13 cellular contexts compared by ENCODE assay signal in the genomic region with DNA sequence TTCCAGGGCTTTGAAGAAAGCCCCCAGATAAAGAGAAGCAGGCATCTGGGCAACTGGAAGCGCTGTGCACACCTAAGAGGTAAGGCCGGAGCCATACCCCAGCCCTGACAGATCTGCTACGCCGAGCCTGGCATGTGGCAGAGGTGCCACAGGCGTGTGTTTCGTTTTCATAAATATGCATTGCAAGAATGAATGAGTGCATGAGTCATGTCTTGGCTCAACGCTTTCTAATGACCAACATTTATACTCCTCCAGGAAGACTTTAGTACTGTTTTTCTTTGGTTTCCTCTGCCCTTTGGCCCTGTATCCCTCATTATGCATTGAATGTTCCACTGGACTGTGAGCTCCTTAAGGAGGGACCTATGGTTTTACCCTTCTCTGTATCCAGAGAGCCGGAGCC. TPM values are rescaled to one million over a fixed set of nuclear protein-coding genes. Genes with fewer than 3 reads are reported as not detected.
DNase-seq lines count a peak whose midpoint lies in the region; ATAC-seq, FAIRE-seq and TF ChIP-seq lines count a peak whose summit lies in the region.
"Had no signal": no experiment of that assay in that cellular context is flagged by ENCODE, and none has a peak within 500 bp of the region (broad histone marks: within the 10 kb centered on the region; RNA-seq: fewer than 3 reads in every experiment).

No MANE protein-coding gene starts in this region.

- peak overlapping the region; percentile 47 for H3K4me2 ChIP-seq in keratinocyte (ENCODE audit: control insufficient read depth, extremely low read depth, insufficient read depth, low read depth, low read length)
- H3K4me2 ChIP-seq: KMS-11 had no signal

- H3K27me3 ChIP-seq in left ventricle myocardium inferior (ENCODE audit: low read depth) (no peaks in the 10 kb centered on the region), ascending aorta (no peaks in the 10 kb centered on the region), keratinocyte (ENCODE audit: control insufficient read depth, extremely low read depth, insufficient read depth, low read length) (no peaks in the 10 kb centered on the region), aorta (ENCODE audit: control insufficient read depth in 1 of 2, insufficient read depth in 2 of 2, low read length in 1 of 2) (no peaks in the 10 kb centered on the region)

- intact Hi-C loops in left cardiac atrium (cut with DNase I) (loop anchor here in 1 of 2 donors (10.0 kb wide), 1 partner anchor 233 kb away; a partner anchor contains a TSS), left ventricle myocardium inferior (cut with micrococcal nuclease) (no loop called here), ascending aorta (cut with DNase I) (loop anchor here (1.0 to 5.0 kb wide), 2 partner anchors 36 to 231 kb away; a partner anchor contains a TSS), aorta (cut with DNase I) (no loop called here)

- dilution Hi-C loops in keratinocyte (cut with MboI; ENCODE audit: extremely low pct_ligation_motif_present, low sequenced_read_pairs) = no loop called here

- no peak overlapping the region for H3K9ac ChIP-seq in keratinocyte (ENCODE audit: control insufficient read depth, extremely low read depth, insufficient read depth, low read length)
- H3K9ac ChIP-seq: KMS-11 had no signal

- no peaks in the 10 kb centered on the region for H3K9me3 ChIP-seq in left ventricle myocardium inferior (replicated peaks)
- no peaks in the 10 kb centered on the region for H3K9me3 ChIP-seq in ascending aorta
- no peaks in the 10 kb centered on the region for H3K9me3 ChIP-seq in keratinocyte (ENCODE audit: control insufficient read depth, low read depth, low read length)
- no peaks in the 10 kb centered on the region for H3K9me3 ChIP-seq in aorta (ENCODE audit: control insufficient read depth, low read length)

- no peaks in the 10 kb centered on the region for H4K20me1 ChIP-seq in keratinocyte (ENCODE audit: control insufficient read depth, extremely low read depth, insufficient read depth, low read length)

- H3K4me1 ChIP-seq in left ventricle myocardium inferior = peaks cover 38% of the 10 kb centered on the region
- peaks cover 0 to 13% of the 10 kb centered on the region in 2 donors for H3K4me1 ChIP-seq in ascending aorta
- peaks cover 16% of the 10 kb centered on the region for H3K4me1 ChIP-seq in keratinocyte (ENCODE audit: control insufficient read depth, extremely low read depth, insufficient read depth, low read length)
- peaks cover 0 to 2% of the 10 kb centered on the region in 2 donors for H3K4me1 ChIP-seq in aorta (ENCODE audit: control insufficient read depth in 1 of 2, insufficient read depth in 2 of 2, low read length in 2 of 2)

- H3K36me3 ChIP-seq in left ventricle myocardium inferior (no peaks in the 10 kb centered on the region), ascending aorta (no peaks in the 10 kb centered on the region), keratinocyte (ENCODE audit: control insufficient read depth in 2 of 2, extremely low read depth in 1 of 2, insufficient read depth in 2 of 2, low read length in 2 of 2) (no peaks in the 10 kb centered on the region), aorta (ENCODE audit: control insufficient read depth in 1 of 2, insufficient read depth in 2 of 2, low read length in 1 of 2) (no peaks in the 10 kb centered on the region)

- FAIRE-seq in keratinocyte (lab: Jason Lieb, UNC) = peak; percentile 94
- FAIRE-seq: GM18507 had no signal

- ATAC-seq in left cardiac atrium (peak; percentile 38 to 46), aorta (ENCODE audit: low FRiP score) (peak; percentile 39)

- H3K79me2 ChIP-seq in keratinocyte (ENCODE audit: control insufficient read depth, insufficient read depth, low read length) = no peaks in the 10 kb centered on the region

- 5 to 12% methylated on average over 8 of the region's 8 CpGs for WGBS in aorta, 2 donors

- no peak overlapping the region for H3K4me3 ChIP-seq in left ventricle myocardium inferior
- H3K4me3 ChIP-seq in ascending aorta = peak overlapping the region; percentile 8 to 39
- peak overlapping the region in 1 of 3 experiments; percentile 22 for H3K4me3 ChIP-seq in keratinocyte (ENCODE audit: control insufficient read depth in 2 of 3, extremely low read depth in 1 of 3, insufficient read depth in 2 of 3, low read depth in 1 of 3, low read length in 3 of 3)
- H3K4me3 ChIP-seq in aorta (ENCODE audit: low read length in 2 of 2) = no peak overlapping the region
- H3K4me3 ChIP-seq: skin epidermis had no signal

- H3K27ac ChIP-seq in left ventricle myocardium inferior (replicated peaks) (no peak overlapping the region), ascending aorta (peak overlapping the region; percentile 63 to 71), keratinocyte (ENCODE audit: control insufficient read depth, insufficient read depth, low read length) (no peak overlapping the region), aorta (ENCODE audit: low read depth in 1 of 2, low read length in 2 of 2) (peak overlapping the region in 1 of 2 donors; percentile 78)
- H3K27ac ChIP-seq: KMS-11, skin epidermis had no signal

- DNase-seq in left cardiac atrium (no peak), left ventricle myocardium inferior (no peak), ascending aorta (ENCODE audit: low spot score in 2 of 2) (peak in 1 of 2 donors; percentile 81), keratinocyte (ENCODE audit: low read depth, low spot score) (no peak), aorta (peak in 1 of 2 donors; percentile 66), DMS153 treated with DMSO at 0.1 percent for 48 hours (lab: John Stamatoyannopoulos, UW; ENCODE audit: unreplicated experiment) (no peak), NCI-H1048 (lab: John Stamatoyannopoulos, UW) (no peak)
- DNase-seq in activated CD4-positive, CD25-positive, alpha-beta regulatory T cell (lab: John Stamatoyannopoulos, UW) = no peak
- DNase-seq: activated CD4-positive, CD25-positive, alpha-beta regulatory T cell treated with anti-CD3 and anti-CD28 coated beads, Interleukin-2, amount 50 U/mL, for 72 hours; NK-92 treated with Interleukin-12 subunit alpha and Interleukin-12 subunit beta, amount 100 ng/mL, for 24 hours had no signal

- no peak for TF ChIP-seq CTCF in left ventricle myocardium inferior (IDR thresholded peaks at IDR 0.05; ENCODE audit: borderline replicate concordance)
- TF ChIP-seq CTCF in ascending aorta (IDR thresholded peaks at IDR 0.05) = no peak
- TF ChIP-seq CTCF in keratinocyte (optimal IDR thresholded peaks at IDR 0.05 in 1 of 3, IDR thresholded peaks at IDR 0.05 in 1 of 3, conservative IDR thresholded peaks at IDR 0.05 in 1 of 3; ENCODE audit: extremely low read depth in 1 of 3, insufficient read depth in 2 of 3, low read length in 3 of 3) = no peak

- H2AFZ ChIP-seq in keratinocyte (ENCODE audit: control insufficient read depth, low read length) = no peak overlapping the region

- H3K9me1 ChIP-seq in keratinocyte (ENCODE audit: control insufficient read depth, extremely low read depth, insufficient read depth, low read length) = no peaks in the 10 kb centered on the region

RNA-seq across cellular contexts. Expression of a gene that starts 38.7 kb away (rescaled TPM):
- total RNA-seq in left cardiac atrium (1 to 10 TPM in 1 of 2 donors, under 1 TPM in 1; 0.97 to 1.7 TPM), left ventricle myocardium inferior (1.4 TPM), ascending aorta (0.53 TPM), aorta (1 to 10 TPM; 3.9 to 6.0 TPM)
- polyA plus RNA-seq in keratinocyte (1.4 to 2.6 TPM (median 1.8 TPM) in 3 replicates), aorta (under 1 TPM in 1 of 2 donors, not detected in 1; 0.51 TPM)
- 0.41 TPM for polyA plus RNA-seq in keratinocyte (2011; ENCODE audit: low read depth)
- 2.7 and 5.4 TPM in 2 replicates for polyA plus RNA-seq in keratinocyte (2011; cell fraction: cytosol; rRNA removed)
- polyA plus RNA-seq in keratinocyte (2011; cell fraction: nucleus; rRNA removed) = 2.4 and 2.8 TPM in 2 replicates
- polyA plus RNA-seq in keratinocyte (2012; ENCODE audit: low replicate concordance) = 2.2 and 6.7 TPM in 2 replicates
- polyA minus RNA-seq in keratinocyte = 0.39 to 7.1 TPM (median 3.6 TPM) in 3 replicates
- polyA minus RNA-seq in keratinocyte (2011; cell fraction: cytosol; rRNA and poly(A)+ RNA removed) = not detected
- 5.7 and 6.2 TPM in 2 replicates for polyA minus RNA-seq in keratinocyte (2011; cell fraction: nucleus; rRNA and poly(A)+ RNA removed)

Comparison
In these comparisons a context has a peak if more than half of its experiments do, and no peak if none do; other contexts are left out.
1. H3K27ac ChIP-seq: peak in ascending aorta (2 of 2); none in left ventricle myocardium inferior (single experiment) and keratinocyte (single experiment).
2. H3K4me3 ChIP-seq: peak in ascending aorta (2 of 2); none in left ventricle myocardium inferior (single experiment) and aorta (0 of 2).